In the genomic region with DNA sequence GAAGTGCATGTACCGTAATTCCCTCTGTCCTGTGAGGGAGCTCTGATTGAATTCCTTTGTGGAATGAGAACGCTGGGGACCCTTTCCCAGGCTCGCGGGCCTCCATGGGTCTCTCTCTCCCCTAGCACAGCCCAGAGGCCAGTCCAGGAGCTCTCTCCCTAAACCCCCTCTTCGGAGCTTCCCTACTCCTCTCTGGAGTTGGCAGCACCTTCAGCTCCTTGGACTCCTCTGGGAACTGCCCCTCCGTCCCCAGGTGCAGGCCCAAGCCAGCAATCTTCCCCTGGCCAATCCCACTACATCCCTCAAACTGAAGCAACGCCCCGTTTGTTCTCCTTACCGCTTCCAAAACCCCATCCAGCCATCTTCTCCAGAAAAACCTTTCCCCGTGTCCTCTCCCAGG, we compare ENCODE assay signal across 23 cellular contexts. TPM values are rescaled to one million over a fixed set of nuclear protein-coding genes. Genes with fewer than 3 reads are reported as not detected.
DNase-seq lines count a peak whose midpoint lies in the region; ATAC-seq, FAIRE-seq and TF ChIP-seq lines count a peak whose summit lies in the region.
"Had no signal": no experiment of that assay in that cellular context is flagged by ENCODE, and none has a peak within 500 bp of the region (broad histone marks: within the 10 kb centered on the region; RNA-seq: fewer than 3 reads in every experiment).

No MANE protein-coding gene starts in this region.

- H3K27ac ChIP-seq in H9 (ENCODE audit: insufficient read length, low read depth, low read length) (no peak overlapping the region), H1 (ENCODE audit: low read depth, low read length) (no peak overlapping the region), kidney (ENCODE audit: low read depth in 2 of 2, low read length in 2 of 2) (no peak overlapping the region)
- H3K27ac ChIP-seq: KMS-11, right lobe of liver had no signal

- H2AFZ ChIP-seq in H9 (ENCODE audit: low read length) (no peak overlapping the region), H1 (ENCODE audit: low read length) (peak overlapping the region; percentile 4; the same call in 1 of the 2 replicates)

- no peak for TF ChIP-seq POLR2A in H1 (IDR thresholded peaks at IDR 0.05; ENCODE audit: control extremely low read depth in 1 of 2, low read depth in 2 of 2, low read length in 2 of 2)

- H3K18ac ChIP-seq in H9 (ENCODE audit: insufficient read length, low read depth, low read length) (no peak overlapping the region), H1 (ENCODE audit: extremely low read depth, low read length) (no peak overlapping the region; the same call in 1 of the 2 replicates)

- no peak for TF ChIP-seq EP300 in H1 (IDR thresholded peaks at IDR 0.05; ENCODE audit: borderline replicate concordance in 1 of 2, low read depth in 2 of 2, low read length in 2 of 2)

- H3K4me3 ChIP-seq in Caco-2 (ENCODE audit: low read depth, low read length) (no peak overlapping the region), H1 (ENCODE audit: extremely low read depth in 1 of 4, insufficient read depth in 2 of 4, low read depth in 3 of 4, low read length in 4 of 4) (no peak overlapping the region), kidney (ENCODE audit: low read length in 2 of 2) (no peak overlapping the region)
- H3K4me3 ChIP-seq: body of pancreas had no signal

- H3K9ac ChIP-seq in H9 (ENCODE audit: extremely low read depth, insufficient read length, low read length), result no peak overlapping the region
- H3K9ac ChIP-seq in H1 (replicated peaks in 1 of 4; ENCODE audit: extremely low read depth in 1 of 4, low read depth in 3 of 4, low read length in 3 of 4), result no peak overlapping the region
- no peak overlapping the region for H3K9ac ChIP-seq in kidney (ENCODE audit: low read length in 2 of 2)
- H3K9ac ChIP-seq: KMS-11 had no signal

- H4K91ac ChIP-seq in H9 (ENCODE audit: insufficient read length, low read depth, low read length) (no peak overlapping the region), H1 (replicated peaks; ENCODE audit: insufficient read length, low read length) (no peak overlapping the region)

- ATAC-seq in HG02642 (IDR thresholded peaks at IDR 0.05; ENCODE audit: poor library complexity, unreplicated experiment) (no peak), GM19023 (IDR thresholded peaks at IDR 0.05; ENCODE audit: unreplicated experiment) (no peak)

- H2BK15ac ChIP-seq in H9 (ENCODE audit: low read depth, low read length), result no peak overlapping the region
- 0 out of 2 replicates have a peak overlapping the region, but pooled peaks have one; percentile 81 for H2BK15ac ChIP-seq in H1 (ENCODE audit: low read length)

- WGBS in H9 (ENCODE audit: extremely low coverage, insufficient read length, low lambda C conversion rate), result no CpG with 5 or more reads among the region's 10 CpGs
- whole genome bisulfite sequencing in H1 (ENCODE audit: extremely low coverage in 1 of 2, insufficient coverage in 1 of 2, insufficient read length in 1 of 2, insufficient replicate concordance in 2 of 2, low coverage in 1 of 2, low lambda C conversion rate in 2 of 2, missing lambda C conversion rate in 1 of 2), 2 experiments, result 78% methylated on average over 10 of the region's 10 CpGs; no CpG with 5 or more reads in 1 of the 2 experiments

- no peaks in the 10 kb centered on the region for H3K36me3 ChIP-seq in Caco-2 (ENCODE audit: control insufficient read depth, insufficient read depth, low read length)
- H3K36me3 ChIP-seq in H1 (ENCODE audit: control insufficient read depth in 2 of 4, insufficient read depth in 4 of 4, low read length in 3 of 4), result no peaks in the 10 kb centered on the region
- H3K36me3 ChIP-seq in kidney (ENCODE audit: control insufficient read depth in 1 of 2, insufficient read depth in 2 of 2, low read length in 2 of 2), result no peaks in the 10 kb centered on the region
- H3K36me3 ChIP-seq: right lobe of liver, stomach had no signal

- TF ChIP-seq CTCF in Caco-2 (IDR thresholded peaks at IDR 0.05; ENCODE audit: insufficient read depth in 1 of 2, low read depth in 1 of 2, low read length in 1 of 2, severe bottlenecking in 1 of 2, unreplicated experiment in 1 of 2) (no peak), H9 (conservative IDR thresholded peaks at IDR 0.05) (no peak), H1 (IDR thresholded peaks at IDR 0.05; ENCODE audit: control extremely low read depth in 1 of 3, insufficient read depth in 1 of 3, low read depth in 1 of 3, low read length in 3 of 3) (no peak), nephron progenitor cell (IDR thresholded peaks at IDR 0.05) (no peak), kidney (IDR thresholded peaks at IDR 0.05; ENCODE audit: borderline replicate concordance, extremely low read depth, insufficient read depth) (no peak)

- DNase-seq in Caco-2 (no peak), H9 (peak; percentile 45), H1 (ENCODE audit: low read depth in 1 of 2, low spot score in 2 of 2) (no peak), nephron progenitor cell (no peak), kidney (no peak)
- DNase-seq: activated CD4-positive, alpha-beta T cell treated with anti-CD3 and anti-CD28 coated beads, Interleukin-2, amount 50 U/mL, for 1 hour; activated CD8-positive, alpha-beta memory T cell treated with anti-CD3 and anti-CD28 coated beads, Interleukin-2, amount 50 U/mL, for 4 hours; activated effector memory CD4-positive, alpha-beta T cell treated with Interleukin-2 at 50 U/mL for 16 hours; body of pancreas; CD4-positive, CD25-positive, alpha-beta regulatory T cell; erythroblast; NCI-H510A treated with DMSO at 0.1 percent for 48 hours; posterior cingulate gyrus; right lobe of liver; stimulated activated CD4-positive, alpha-beta T cell treated with anti-CD3 and anti-CD28 coated beads, Interleukin-12 subunit alpha, Interleukin-12 subunit beta, amount 100 ng/mL, for 4 hours; stimulated activated CD4-positive, alpha-beta T cell treated with anti-CD3 and anti-CD28 coated beads, Interleukin-4, amount 100 ng/mL, for 4 hours; stomach had no signal

- H3K27me3 ChIP-seq in Caco-2 (replicated peaks; ENCODE audit: control insufficient read depth, insufficient read depth, low read length) (no peaks in the 10 kb centered on the region), H9 (ENCODE audit: insufficient read depth, low read length) (no peaks in the 10 kb centered on the region), H1 (replicated peaks in 1 of 4; ENCODE audit: control insufficient read depth in 3 of 4, extremely low read depth in 1 of 4, insufficient read depth in 3 of 4, low read length in 3 of 4) (no peaks in the 10 kb centered on the region; a peak in 1 of 7 replicates)
- H3K27me3 ChIP-seq: body of pancreas, right lobe of liver, stomach had no signal

- POLR2A ChIA-PET in Caco-2 (lab: Charles Lee), result interaction anchor here (0.6 kb wide), 1 partner anchor 21 kb away, joined by 4 read pairs; no protein-coding TSS in a partner anchor
- POLR2A ChIA-PET in H1 (lab: Charles Lee; ENCODE audit: partially characterized antibody), result interaction anchor here (0.6 to 9.6 kb wide), 17 partner anchors 9 to 157 kb away, joined by 3 to 152 read pairs (median 4); partner anchors contain the start of genes RBBP4, S100PBP, YARS1 and ZBTB8OS

- no peak overlapping the region; the same call in 1 of the 2 replicates for H3K14ac ChIP-seq in H9 (ENCODE audit: insufficient read depth, low read length)
- H3K14ac ChIP-seq in H1 (ENCODE audit: insufficient read length), result no peak overlapping the region

- H3K79me2 ChIP-seq in H9 (ENCODE audit: insufficient read depth, low read length) (no peaks in the 10 kb centered on the region), H1 (ENCODE audit: control insufficient read depth in 1 of 2, insufficient read depth in 2 of 2, low read length in 2 of 2) (no peaks in the 10 kb centered on the region)

- BruUV-seq in Caco-2 (replicated peaks; lab: Mats Ljungman, UMichigan), result no TSS peak

- H3K9me3 Mint-ChIP-seq in Caco-2 (ENCODE audit: unreplicated experiment), result no peaks in the 10 kb centered on the region
- no peaks in the 10 kb centered on the region for H3K9me3 Mint-ChIP-seq in H9
- no peaks in the 10 kb centered on the region for H3K9me3 Mint-ChIP-seq in nephron progenitor cell
- H3K9me3 Mint-ChIP-seq: type B pancreatic cell had no signal

- FAIRE-seq in H1 (lab: Jason Lieb, UNC) (no peak), kidney (lab: Jason Lieb, UNC) (no peak)
- FAIRE-seq: RCC 7860 had no signal

- H3K79me1 ChIP-seq in H9 (ENCODE audit: insufficient read depth, low read depth, low read length, poor library complexity, severe bottlenecking), result no peaks in the 10 kb centered on the region
- H3K79me1 ChIP-seq in H1 (ENCODE audit: low read depth, low read length), result no peaks in the 10 kb centered on the region

- no peak overlapping the region for H3K4me2 ChIP-seq in H9 (ENCODE audit: insufficient read depth, insufficient read length, low read length)
- no peak overlapping the region; a peak in 1 of 4 replicates for H3K4me2 ChIP-seq in H1 (ENCODE audit: insufficient read depth in 1 of 2, low read depth in 2 of 2, low read length in 2 of 2)

- H3K36me3 Mint-ChIP-seq in Caco-2 (ENCODE audit: insufficient read depth, unreplicated experiment) (no peaks in the 10 kb centered on the region), H9 (ENCODE audit: insufficient read depth in 1 of 3, low read depth in 3 of 3) (no peaks in the 10 kb centered on the region), nephron progenitor cell (ENCODE audit: low read depth) (no peaks in the 10 kb centered on the region)
- H3K36me3 Mint-ChIP-seq: CD4-positive, CD25-positive, alpha-beta regulatory T cell; type B pancreatic cell had no signal

- no peak overlapping the region for H2BK5ac ChIP-seq in H9 (ENCODE audit: insufficient read length, low read length)
- no peak overlapping the region for H2BK5ac ChIP-seq in H1 (ENCODE audit: low read depth, low read length)

- no peak overlapping the region for H4K5ac ChIP-seq in H9 (ENCODE audit: insufficient read length, low read depth, low read length)
- no peak overlapping the region for H4K5ac ChIP-seq in H1 (ENCODE audit: insufficient read length, low read depth, low read length)

- H3K9me3 ChIP-seq in Caco-2 (no peaks in the 10 kb centered on the region), H9 (ENCODE audit: control insufficient read depth, low read depth, low read length) (no peaks in the 10 kb centered on the region), H1 (ENCODE audit: insufficient read depth in 2 of 2, low read depth in 1 of 2, low read length in 1 of 2) (no peaks in the 10 kb centered on the region), kidney (ENCODE audit: control insufficient read depth in 1 of 2, low read length in 2 of 2) (no peaks in the 10 kb centered on the region)
- H3K9me3 ChIP-seq: body of pancreas, right lobe of liver, stomach had no signal

- H3K4ac ChIP-seq in H9 (ENCODE audit: low read depth, low read length), result no peak overlapping the region
- no peak overlapping the region for H3K4ac ChIP-seq in H1 (replicated peaks; ENCODE audit: insufficient read length, low read depth, low read length)

- no peak overlapping the region for H2AK5ac ChIP-seq in H9 (ENCODE audit: insufficient read length, low read length)
- H2AK5ac ChIP-seq in H1 (ENCODE audit: low read depth, low read length), result no peak overlapping the region

- H3K56ac ChIP-seq in H9 (ENCODE audit: insufficient read length, low read depth, low read length) (no peak overlapping the region), H1 (replicated peaks; ENCODE audit: insufficient read length, low read depth, low read length) (no peak overlapping the region)

- H3T11ph ChIP-seq in H9 (ENCODE audit: low read length), result no peak overlapping the region

- H4K8ac ChIP-seq in H9 (replicated peaks; ENCODE audit: insufficient read length, low read depth, low read length), result no peak overlapping the region
- H4K8ac ChIP-seq in H1 (ENCODE audit: extremely low read depth, insufficient read depth, low read length), result no peak overlapping the region; the same call in 1 of the 2 replicates

- H2BK20ac ChIP-seq in H9 (ENCODE audit: low read depth, low read length, poor library complexity, severe bottlenecking), result no peak overlapping the region
- no peak overlapping the region for H2BK20ac ChIP-seq in H1 (ENCODE audit: low read length)

- H3K4me1 Mint-ChIP-seq in Caco-2 (ENCODE audit: low read depth, unreplicated experiment), result peaks cover 8% of the 10 kb centered on the region
- H3K4me1 Mint-ChIP-seq in H9, result peaks cover 25 to 31% of the 10 kb centered on the region in 2 experiments
- H3K4me1 Mint-ChIP-seq in nephron progenitor cell, result peaks cover 45% of the 10 kb centered on the region

- peaks cover 5% of the 10 kb centered on the region for H3K23me2 ChIP-seq in H9 (ENCODE audit: insufficient read length, low read depth, low read length, poor library complexity, severe bottlenecking)
- no peaks in the 10 kb centered on the region for H3K23me2 ChIP-seq in H1 (ENCODE audit: low read depth, low read length)

- H3K23ac ChIP-seq in H9 (ENCODE audit: insufficient read length, low read depth, low read length) (no peak overlapping the region), H1 (ENCODE audit: insufficient read length) (no peak overlapping the region)

- H3K27me3 Mint-ChIP-seq in Caco-2 (ENCODE audit: insufficient read depth, unreplicated experiment), result no peaks in the 10 kb centered on the region
- peaks cover 5% of the 10 kb centered on the region for H3K27me3 Mint-ChIP-seq in H9 (ENCODE audit: low read depth)
- no peaks in the 10 kb centered on the region for H3K27me3 Mint-ChIP-seq in nephron progenitor cell (ENCODE audit: low read depth, poor library complexity)
- H3K27me3 Mint-ChIP-seq: type B pancreatic cell had no signal

- intact Hi-C loops in Caco-2 (cut with micrococcal nuclease; ENCODE audit: unreplicated experiment), result no loop called here
- intact Hi-C loops in kidney (cut with DNase I), result loop anchor here (5.0 kb wide), 1 partner anchor 59 kb away; no protein-coding TSS in a partner anchor

- no peak for TF ChIP-seq RAD21 in H1 (IDR thresholded peaks at IDR 0.05 in 1 of 2, conservative IDR thresholded peaks at IDR 0.05 in 1 of 2; ENCODE audit: low read depth in 2 of 2, low read length in 2 of 2)

- H3K4me3 Mint-ChIP-seq in Caco-2 (ENCODE audit: unreplicated experiment) (peak overlapping the region; percentile 46), H9 (peak overlapping the region in 1 of 2 experiments; percentile 43; a peak in 2 of 5 replicates), nephron progenitor cell (no peak overlapping the region)
- H3K4me3 Mint-ChIP-seq: type B pancreatic cell had no signal

- no peak overlapping the region for H2BK12ac ChIP-seq in H9 (ENCODE audit: insufficient read length, low read depth, low read length)
- 0 out of 2 replicates have a peak overlapping the region, but pooled peaks have one; percentile 23 for H2BK12ac ChIP-seq in H1 (ENCODE audit: low read depth, low read length)

- H3K4me1 ChIP-seq in Caco-2 (peaks cover 18% of the 10 kb centered on the region), H9 (ENCODE audit: insufficient read depth, low read length) (peaks cover 2% of the 10 kb centered on the region; the same call in 1 of the 2 replicates), H1 (replicated peaks in 1 of 4; ENCODE audit: control insufficient read depth in 3 of 4, insufficient read depth in 4 of 4, low read length in 3 of 4) (peaks cover 0 to 13% (median 13%) of the 10 kb centered on the region in 4 experiments; a peak in 6 of 7 replicates), kidney (ENCODE audit: control insufficient read depth in 1 of 2, insufficient read depth in 1 of 2, low read depth in 1 of 2, low read length in 2 of 2) (peaks cover 7 to 8% of the 10 kb centered on the region in 2 donors)

- CTCF ChIA-PET in Caco-2 (lab: Charles Lee) (interaction anchor here (0.7 to 3.1 kb wide), 8 partner anchors 24 to 193 kb away, joined by 3 to 79 read pairs (median 8); no protein-coding TSS in a partner anchor), H1 (lab: Charles Lee; ENCODE audit: partially characterized antibody) (interaction anchor here (0.5 to 10.5 kb wide), 45 partner anchors 10 to 316 kb away, joined by 3 to 329 read pairs (median 7); partner anchors contain the start of genes SYNC and ZBTB8A)

- H2BK120ac ChIP-seq in H9 (ENCODE audit: low read depth, low read length, poor library complexity, severe bottlenecking) (no peak overlapping the region), H1 (replicated peaks; ENCODE audit: low read depth, low read length) (no peak overlapping the region)

- H3K27ac Mint-ChIP-seq in Caco-2 (ENCODE audit: unreplicated experiment) (peak overlapping the region; percentile 70), H9 (peak overlapping the region in 2 of 3 experiments; percentile 36; a peak in 3 of 7 replicates), nephron progenitor cell (peak overlapping the region; percentile 39)
- H3K27ac Mint-ChIP-seq: type B pancreatic cell had no signal

- no peaks in the 10 kb centered on the region for H4K20me1 ChIP-seq in H9 (ENCODE audit: control insufficient read depth, insufficient read depth, insufficient read length)
- no peaks in the 10 kb centered on the region for H4K20me1 ChIP-seq in H1 (replicated peaks in 1 of 2; ENCODE audit: control insufficient read depth in 1 of 2, insufficient read depth in 2 of 2, low read length in 2 of 2)

RNA-seq across cellular contexts. Expression of gene SYNC, which starts 10.5 kb away (rescaled TPM):
- total RNA-seq in Caco-2 (2022) (0.20 TPM in 1 of 2 replicates, not detected in the other), H9 (2021) (0.15 TPM in 2 replicates), kidney (5.5 TPM)
- total RNA-seq in H1 (2021; fragmentation: NEBNext Ultra II Directional; extraction: Animal tissue kit (Norgen Biotek cat#: 25700)), result 0.17 TPM in 1 of 2 replicates, not detected in the other
- polyA plus RNA-seq in H1 (2011; rRNA removed) (0.06 TPM in 1 of 2 replicates, not detected in the other), kidney (ENCODE audit: insufficient read depth, low read depth, low replicate concordance) (1.4 TPM)
- polyA plus RNA-seq in H1 (2011; cell fraction: cytosol; rRNA removed), result 0.45 TPM
- not detected for polyA plus RNA-seq in H1 (2011; cell fraction: nucleus; rRNA removed)
- polyA plus RNA-seq in H1 (2012, experiment 1 of 2), result not detected in 4 replicates
- polyA plus RNA-seq in H1 (2012, experiment 2 of 2), result not detected
- polyA plus RNA-seq in H1 (2013, experiment 1 of 2), result 0.08 TPM
- polyA plus RNA-seq in H1 (2013, experiment 2 of 2), result 0.06 TPM
- 0.12 TPM in 1 of 2 replicates, not detected in the other for polyA minus RNA-seq in H1 (2011; rRNA and poly(A)+ RNA removed)
- not detected for polyA minus RNA-seq in H1 (2011; cell fraction: cytosol; rRNA and poly(A)+ RNA removed)
- 0.20 TPM for polyA minus RNA-seq in H1 (2011; cell fraction: nucleus; rRNA and poly(A)+ RNA removed)
- total RNA-seq: CD4-positive, CD25-positive, alpha-beta regulatory T cell; T-helper 2 cell treated with Interferon-gamma antibody and Interleukin-4, amounts not matched to agents 100 ng/mL and 5 ng/mL, for 36 hours had no signal
- polyA plus RNA-seq: CD4-positive, CD25-positive, alpha-beta regulatory T cell had no signal
